In the genomic region with DNA sequence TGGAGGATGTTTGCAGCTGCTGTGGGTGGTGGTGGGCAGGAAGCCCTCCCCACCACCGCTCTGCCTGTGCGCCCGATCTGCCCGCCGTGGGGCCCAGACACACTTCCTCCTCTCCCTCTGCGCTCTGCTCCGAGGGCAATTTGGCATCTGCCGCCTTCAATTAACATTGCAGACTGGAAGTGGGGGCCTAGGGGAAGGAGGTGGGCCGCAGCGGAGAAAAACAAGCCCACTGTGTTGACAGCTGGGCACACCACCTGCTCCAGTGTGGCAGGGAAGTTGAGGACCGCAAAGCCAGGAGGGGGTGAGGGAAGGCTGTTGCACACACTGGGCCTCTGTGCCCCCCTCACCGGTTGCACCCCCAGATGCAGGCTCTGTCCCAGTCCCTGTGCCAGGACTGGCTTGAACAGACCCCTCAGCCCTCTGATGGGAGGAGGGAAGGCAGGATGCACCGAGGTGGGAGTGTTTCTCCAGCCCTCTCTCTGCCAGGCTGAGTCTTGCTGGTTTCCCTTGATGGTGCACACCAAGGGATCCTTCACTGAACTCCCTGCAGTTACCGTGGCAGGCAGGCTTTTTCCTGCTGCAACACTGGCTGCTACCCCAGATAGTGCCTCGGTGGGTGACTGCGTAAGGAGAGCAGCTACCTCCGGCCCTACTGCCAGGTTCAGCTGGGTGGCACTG, we compare ENCODE assay signal across 9 cellular contexts.
A peak's percentile ranks its signal among the peaks of the same experiment; 100 is the strongest.
DNase-seq lines count a peak whose midpoint lies in the region; ATAC-seq, FAIRE-seq and TF ChIP-seq lines count a peak whose summit lies in the region.
"Had no signal": no experiment of that assay in that cellular context is flagged by ENCODE, and none has a peak within 500 bp of the region (broad histone marks: within the 10 kb centered on the region; RNA-seq: fewer than 3 reads in every experiment).

No MANE protein-coding gene starts in this region.

- H2BK12ac ChIP-seq in H9 (ENCODE audit: insufficient read length, low read depth, low read length), result no peak overlapping the region

- peaks cover 12% of the 10 kb centered on the region for H3K27me3 Mint-ChIP-seq in H9 (ENCODE audit: low read depth)
- H3K27me3 Mint-ChIP-seq in activated T-helper 1 cell treated with anti-CD3 and anti-CD28 coated beads, Interleukin-12 subunit alpha, Interleukin-12 subunit beta, Interleukin-2, Interleukin-4 antibody, amounts not matched to agents 30 ng/mL and 10 ng/mL and 1 ng/mL, durations not matched to agents 14 hours and 24 hours and 36 hours (ENCODE audit: insufficient read depth), result no peaks in the 10 kb centered on the region

- H4K20me1 ChIP-seq in H9 (ENCODE audit: control insufficient read depth, insufficient read depth, insufficient read length), result peaks cover 2% of the 10 kb centered on the region

- H3K9me3 Mint-ChIP-seq in H9, result no peaks in the 10 kb centered on the region
- no peaks in the 10 kb centered on the region for H3K9me3 Mint-ChIP-seq in activated T-helper 1 cell treated with anti-CD3 and anti-CD28 coated beads, Interleukin-12 subunit alpha, Interleukin-12 subunit beta, Interleukin-2, Interleukin-4 antibody, amounts not matched to agents 30 ng/mL and 10 ng/mL and 1 ng/mL, durations not matched to agents 14 hours and 24 hours and 36 hours

- no peak overlapping the region for H3K4me2 ChIP-seq in H9 (ENCODE audit: insufficient read depth, insufficient read length, low read length)

- no peak overlapping the region for H3K4me3 ChIP-seq in small intestine (ENCODE audit: low read depth in 1 of 2, low read length in 2 of 2)
- H3K4me3 ChIP-seq: GM12878 had no signal

- no peak overlapping the region for H2BK5ac ChIP-seq in H9 (ENCODE audit: insufficient read length, low read length)

- FAIRE-seq in small intestine (lab: Jason Lieb, UNC) (no peak), urothelium cell line (lab: Jason Lieb, UNC) (no peak)
- FAIRE-seq: GM12878 had no signal

- DNase-seq in H9 (no peak), NOMO-1 (lab: John Stamatoyannopoulos, UW; ENCODE audit: unreplicated experiment in 2 of 2) (peak; percentile 81 to 91), small intestine (peak; percentile 26), GM03348 (ENCODE audit: low spot score) (no peak), middle frontal gyrus (ENCODE audit: extremely low spot score, low spot score) (no peak), urothelium cell line (ENCODE audit: low spot score) (no peak)
- no peak for DNase-seq in activated T-helper 1 cell treated with anti-CD3 and anti-CD28 coated beads, Interleukin-12 subunit alpha, Interleukin-12 subunit beta, Interleukin-2, Interleukin-4 antibody, amounts not matched to agents 30 ng/mL and 10 ng/mL and 1 ng/mL, durations not matched to agents 14 hours and 24 hours and 36 hours (ENCODE audit: low spot score)

- H3K27ac ChIP-seq in H9 (ENCODE audit: insufficient read length, low read depth, low read length) (no peak overlapping the region), small intestine (ENCODE audit: low read depth in 1 of 2, low read length in 1 of 2) (peak overlapping the region in 1 of 2 donors; percentile 28)

- no peak overlapping the region for H2BK120ac ChIP-seq in H9 (ENCODE audit: low read depth, low read length, poor library complexity, severe bottlenecking)

- WGBS in H9 (ENCODE audit: extremely low coverage, insufficient read length, low lambda C conversion rate), result no CpG with 5 or more reads among the region's 17 CpGs
- 50 to 73% (median 52%) methylated on average over 17 of the region's 17 CpGs for WGBS in small intestine, 3 donors

- intact Hi-C loops in activated T-helper 1 cell treated with anti-CD3 and anti-CD28 coated beads, Interleukin-12 subunit alpha, Interleukin-12 subunit beta, Interleukin-2, Interleukin-4 antibody, amounts not matched to agents 30 ng/mL and 10 ng/mL and 1 ng/mL, durations not matched to agents 14 hours and 24 hours and 36 hours (cut with micrococcal nuclease), result no loop called here

- H4K5ac ChIP-seq in H9 (ENCODE audit: insufficient read length, low read depth, low read length), result no peak overlapping the region

- H3K27ac Mint-ChIP-seq in H9, result no peak overlapping the region
- H3K27ac Mint-ChIP-seq in activated T-helper 1 cell treated with anti-CD3 and anti-CD28 coated beads, Interleukin-12 subunit alpha, Interleukin-12 subunit beta, Interleukin-2, Interleukin-4 antibody, amounts not matched to agents 30 ng/mL and 10 ng/mL and 1 ng/mL, durations not matched to agents 14 hours and 24 hours and 36 hours, result no peak overlapping the region

- no peaks in the 10 kb centered on the region for H3K36me3 Mint-ChIP-seq in H9 (ENCODE audit: insufficient read depth in 1 of 3, low read depth in 3 of 3)
- no peaks in the 10 kb centered on the region for H3K36me3 Mint-ChIP-seq in activated T-helper 1 cell treated with anti-CD3 and anti-CD28 coated beads, Interleukin-12 subunit alpha, Interleukin-12 subunit beta, Interleukin-2, Interleukin-4 antibody, amounts not matched to agents 30 ng/mL and 10 ng/mL and 1 ng/mL, durations not matched to agents 14 hours and 24 hours and 36 hours (ENCODE audit: low read depth)

- H3K18ac ChIP-seq in H9 (ENCODE audit: insufficient read length, low read depth, low read length), result no peak overlapping the region

- no peak overlapping the region for H3K14ac ChIP-seq in H9 (ENCODE audit: insufficient read depth, low read length)

- no peak overlapping the region for H2BK20ac ChIP-seq in H9 (ENCODE audit: low read depth, low read length, poor library complexity, severe bottlenecking)

- TF ChIP-seq CTCF in H9 (conservative IDR thresholded peaks at IDR 0.05), result no peak

- H3K9me3 ChIP-seq in H9 (ENCODE audit: control insufficient read depth, low read depth, low read length) (no peaks in the 10 kb centered on the region), small intestine (ENCODE audit: control insufficient read depth, low read depth) (no peaks in the 10 kb centered on the region)

- H3K56ac ChIP-seq in H9 (ENCODE audit: insufficient read length, low read depth, low read length), result no peak overlapping the region

- H4K91ac ChIP-seq in H9 (ENCODE audit: insufficient read length, low read depth, low read length), result no peak overlapping the region

- H2AK5ac ChIP-seq in H9 (ENCODE audit: insufficient read length, low read length), result no peak overlapping the region

- H3K23me2 ChIP-seq in H9 (ENCODE audit: insufficient read length, low read depth, low read length, poor library complexity, severe bottlenecking), result no peaks in the 10 kb centered on the region

- no peak for ATAC-seq in GM21786 (IDR thresholded peaks at IDR 0.05; ENCODE audit: unreplicated experiment)
- ATAC-seq: GM12878 had no signal

- no peak overlapping the region for H3K4ac ChIP-seq in H9 (ENCODE audit: low read depth, low read length)

- H3K4me1 ChIP-seq in H9 (ENCODE audit: insufficient read depth, low read length), result no peaks in the 10 kb centered on the region
- no peaks in the 10 kb centered on the region for H3K4me1 ChIP-seq in small intestine (ENCODE audit: control insufficient read depth in 2 of 2, insufficient read depth in 1 of 2, low read depth in 1 of 2, low read length in 1 of 2)

- no peaks in the 10 kb centered on the region for H3K79me1 ChIP-seq in H9 (ENCODE audit: insufficient read depth, low read depth, low read length, poor library complexity, severe bottlenecking)

- H2AFZ ChIP-seq in H9 (ENCODE audit: low read length), result no peak overlapping the region

- H3K4me3 Mint-ChIP-seq in H9, result no peak overlapping the region
- H3K4me3 Mint-ChIP-seq in activated T-helper 1 cell treated with anti-CD3 and anti-CD28 coated beads, Interleukin-12 subunit alpha, Interleukin-12 subunit beta, Interleukin-2, Interleukin-4 antibody, amounts not matched to agents 30 ng/mL and 10 ng/mL and 1 ng/mL, durations not matched to agents 14 hours and 24 hours and 36 hours, result peak overlapping the region; percentile 8

- H3K4me1 Mint-ChIP-seq in H9, result peaks cover 3 to 5% of the 10 kb centered on the region in 2 experiments; a peak in 1 of 4 replicates
- H3K4me1 Mint-ChIP-seq in activated T-helper 1 cell treated with anti-CD3 and anti-CD28 coated beads, Interleukin-12 subunit alpha, Interleukin-12 subunit beta, Interleukin-2, Interleukin-4 antibody, amounts not matched to agents 30 ng/mL and 10 ng/mL and 1 ng/mL, durations not matched to agents 14 hours and 24 hours and 36 hours (ENCODE audit: low read depth), result peaks cover 28% of the 10 kb centered on the region

- H3K27me3 ChIP-seq in H9 (ENCODE audit: insufficient read depth, low read length) (no peaks in the 10 kb centered on the region), small intestine (ENCODE audit: control insufficient read depth in 2 of 2, insufficient read depth in 2 of 2, low read length in 2 of 2) (no peaks in the 10 kb centered on the region)

- no peaks in the 10 kb centered on the region for H3K79me2 ChIP-seq in H9 (ENCODE audit: insufficient read depth, low read length)

- H3T11ph ChIP-seq in H9 (ENCODE audit: low read length), result no peak overlapping the region

- no peak overlapping the region for H3K23ac ChIP-seq in H9 (ENCODE audit: insufficient read length, low read depth, low read length)

- no peak overlapping the region for H3K9ac ChIP-seq in H9 (ENCODE audit: extremely low read depth, insufficient read length, low read length)

- H4K8ac ChIP-seq in H9 (replicated peaks; ENCODE audit: insufficient read length, low read depth, low read length), result no peak overlapping the region

- 0 out of 2 replicates have a peak overlapping the region, but pooled peaks have one; percentile 7 for H2BK15ac ChIP-seq in H9 (ENCODE audit: low read depth, low read length)

- no peaks in the 10 kb centered on the region for H3K36me3 ChIP-seq in small intestine (ENCODE audit: control insufficient read depth in 2 of 2, insufficient read depth in 2 of 2, low read length in 2 of 2)

Comparison
In these comparisons a context has a peak if more than half of its experiments do, and no peak if none do; other contexts are left out.
1. DNase-seq: peak in NOMO-1 (2 of 2) and small intestine (single experiment); none in H9 (single experiment), activated T-helper 1 cell treated with anti-CD3 and anti-CD28 coated beads, Interleukin-12 subunit alpha, Interleukin-12 subunit beta, Interleukin-2, Interleukin-4 antibody, amounts not matched to agents 30 ng/mL and 10 ng/mL and 1 ng/mL, durations not matched to agents 14 hours and 24 hours and 36 hours (single experiment), GM03348 (single experiment), middle frontal gyrus (single experiment) and urothelium cell line (single experiment).